8 cellular contexts compared by ENCODE assay signal in genomic region chr17:44095647-44096496, GRCh38. TPM values are rescaled to one million over a fixed set of nuclear protein-coding genes. Genes with fewer than 3 reads are reported as not detected.
DNase-seq lines count a peak whose midpoint lies in the region; ATAC-seq, FAIRE-seq and TF ChIP-seq lines count a peak whose summit lies in the region.

No MANE protein-coding gene starts in this region.

- peak; percentile 84 for FAIRE-seq in GM12878 (lab: Jason Lieb, UNC)

- ATAC-seq in GM12878 (peak; percentile 80), GM19463 (IDR thresholded peaks at IDR 0.05; ENCODE audit: unreplicated experiment) (no peak)

- peaks cover 3 to 17% of the 10 kb centered on the region in 2 experiments; a peak in 2 of 4 replicates for H3K36me3 ChIP-seq in GM12878 (ENCODE audit: control insufficient read depth in 2 of 2, insufficient read depth in 2 of 2, low read length in 1 of 2)

- H2AFZ ChIP-seq in GM12878 (ENCODE audit: control insufficient read depth, low read depth, low read length): peak overlapping the region; percentile 28; the same call in 1 of the 2 replicates

- peak; percentile 59 for DNase-seq in CD14-positive monocyte (ENCODE audit: low spot score)
- DNase-seq in HK-2 (ENCODE audit: unreplicated experiment): peak; percentile 91
- peak; percentile 98 for DNase-seq in NCI-H82 (lab: John Stamatoyannopoulos, UW)
- DNase-seq in GM12878 (ENCODE audit: low read depth, low spot score): no peak
- DNase-seq in hypothalamus (lab: John Stamatoyannopoulos, UW): peak in 35 of 51 donors; percentile 15 to 80 (median 57)
- DNase-seq in putamen (ENCODE audit: low spot score): peak; percentile 81
- DNase-seq in LoVo (ENCODE audit: low spot score): no peak

- H3K27me3 ChIP-seq in GM12878 (replicated peaks in 1 of 2; ENCODE audit: control insufficient read depth in 2 of 2, insufficient read depth in 2 of 2, low read length in 1 of 2): no peaks in the 10 kb centered on the region

- peaks cover 26 to 50% of the 10 kb centered on the region in 2 donors for H3K36me3 Mint-ChIP-seq in CD14-positive monocyte

- H3K9me3 ChIP-seq in GM12878 (replicated peaks; ENCODE audit: control insufficient read depth, insufficient read depth, low read length): no peaks in the 10 kb centered on the region; the same call in 2 of the 3 replicates

- H3K4me3 ChIP-seq in GM12878: peak overlapping the region; percentile 31; the same call in 1 of the 2 replicates

- peak overlapping the region; percentile 38; the same call in 1 of the 2 replicates for H3K9ac ChIP-seq in GM12878 (ENCODE audit: control insufficient read depth, insufficient read depth, low read length)

- peaks cover 45% of the 10 kb centered on the region for H3K4me1 Mint-ChIP-seq in CD14-positive monocyte

- H3K27me3 Mint-ChIP-seq in CD14-positive monocyte (ENCODE audit: low read depth in 3 of 3): no peaks in the 10 kb centered on the region

- BruUV-seq in GM12878 (replicated peaks; lab: Mats Ljungman, UMichigan): no TSS peak

- TF ChIP-seq RAD21 in GM12878 (IDR thresholded peaks at IDR 0.05; ENCODE audit: insufficient read depth, low read depth, low read length): no peak

- peak overlapping the region; percentile 90 to 95 (median 94) for H3K27ac Mint-ChIP-seq in CD14-positive monocyte

- SMC1A ChIA-PET in GM12878 (lab: Charles Lee; ENCODE audit: uncharacterized antibody, unreplicated experiment): no interaction called here

- no peaks in the 10 kb centered on the region for H4K20me1 ChIP-seq in GM12878 (ENCODE audit: control insufficient read depth, insufficient read depth)

- RAD21 ChIA-PET in GM12878 (lab: Charles Lee; ENCODE audit: unreplicated experiment): interaction anchor here (0.6 to 1.5 kb wide), 2 partner anchors 20 to 28 kb away, joined by 3 to 5 read pairs; partner anchors contain the start of gene HDAC5

- TF ChIP-seq CTCF in CD14-positive monocyte (IDR thresholded peaks at IDR 0.05) (no peak), GM12878 (IDR thresholded peaks at IDR 0.05 in 2 of 3, conservative IDR thresholded peaks at IDR 0.05 in 1 of 3; ENCODE audit: control insufficient read depth in 2 of 3, extremely low read depth in 1 of 3, insufficient read depth in 1 of 3, low read depth in 3 of 3, low read length in 3 of 3) (no peak)

- TF ChIP-seq EP300 in GM12878 (IDR thresholded peaks at IDR 0.05; ENCODE audit: borderline replicate concordance in 1 of 2, control insufficient read depth in 1 of 2, low read depth in 2 of 2, low read length in 2 of 2): no peak

- H3K4me3 Mint-ChIP-seq in CD14-positive monocyte: peak overlapping the region; percentile 75 to 90

- peaks cover 6% of the 10 kb centered on the region for H3K79me2 ChIP-seq in GM12878 (ENCODE audit: control insufficient read depth, insufficient read depth, low read length)

- peak overlapping the region; percentile 73 for H3K4me2 ChIP-seq in GM12878 (ENCODE audit: control insufficient read depth, insufficient read depth)

- H3K4me1 ChIP-seq in GM12878 (ENCODE audit: control insufficient read depth, insufficient read depth, low read length): peaks cover 24% of the 10 kb centered on the region

- CTCF ChIA-PET in GM12878 (lab: Yijun Ruan, JAX): interaction anchor here (0.8 to 1.5 kb wide), 3 partner anchors 12 to 28 kb away, joined by 3 to 4 read pairs (median 3); partner anchors contain the start of gene HDAC5

- H3K9me3 Mint-ChIP-seq in CD14-positive monocyte: no peaks in the 10 kb centered on the region

- 47% methylated on average over 12 of the region's 12 CpGs for WGBS in GM12878 (ENCODE audit: insufficient coverage, insufficient replicate concordance, low lambda C conversion rate, missing lambda C conversion rate)

- peak overlapping the region; percentile 67 for H3K27ac ChIP-seq in GM12878 (ENCODE audit: control insufficient read depth, insufficient read depth)

- in situ Hi-C loops in GM12878 (cut with MboI): no loop called here

- POLR2A ChIA-PET in GM12878 (lab: Charles Lee): interaction anchor here (0.7 kb wide), 2 partner anchors 15 to 24 kb away, joined by 6 to 8 read pairs; no protein-coding TSS in a partner anchor

- intact Hi-C loops in CD14-positive monocyte (cut with micrococcal nuclease): no loop called here
- intact Hi-C loops in GM12878 (cut with micrococcal nuclease; ENCODE audit: unreplicated experiment): no loop called here

- 0 out of 2 replicates have a peak, but pooled peaks have one; percentile 28 for TF ChIP-seq POLR2A in GM12878 (IDR thresholded peaks at IDR 0.05; ENCODE audit: low read depth, low read length)

RNA-seq across cellular contexts. Expression of gene G6PC3, which starts 25.3 kb away (rescaled TPM):
- polyA plus RNA-seq in CD14-positive monocyte (10 to 100 TPM; 42.4 to 46.4 TPM), GM12878 (2011; rRNA removed) (13.3 and 24.5 TPM in 2 replicates), GM12878 (2014; fragmentation: Illumina TruSeq; extraction: Trizol) (20.7 and 49.2 TPM in 2 replicates), GM12878 (2014; fragmentation: Nextera tagmentation; extraction: Ambion mirVana) (10 to 100 TPM; 13.0 to 18.2 TPM), GM12878 (2014; rRNA removed) (69.1 and 71.7 TPM in 2 replicates), GM12878 (2016; fragmentation: Nextera tagmentation; extraction: Ambion mirVana) (10 to 100 TPM; 81.6 to 93.7 TPM)
- total RNA-seq in GM12878 (2013; cell fraction: nucleolus; rRNA removed): 30.8 and 38.5 TPM in 2 replicates
- total RNA-seq in GM12878 (2014; rRNA removed) (35.8 and 36.8 TPM in 2 replicates), GM12878 (2014; rRNA removed; fragmentation: Illumina TruSeq; extraction: Trizol) (19.8 and 20.8 TPM in 2 replicates), GM12878 (2021) (49.9 and 51.8 TPM in 2 replicates)
- 16.4 TPM for polyA plus RNA-seq in GM12878 (2011; ENCODE audit: low read depth)
- 48.6 and 72.9 TPM in 2 replicates for polyA plus RNA-seq in GM12878 (2011; cell fraction: cytosol; rRNA removed)
- polyA plus RNA-seq in GM12878 (2011; cell fraction: nucleus; rRNA removed): 22.6 and 24.8 TPM in 2 replicates
- polyA plus RNA-seq in GM12878 (2012): 35.0 and 49.7 TPM in 2 replicates
- 29.5 and 57.0 TPM in 2 replicates for polyA minus RNA-seq in GM12878 (2011; rRNA and poly(A)+ RNA removed)
- 11.4 and 16.8 TPM in 2 replicates for polyA minus RNA-seq in GM12878 (2011; cell fraction: cytosol; rRNA and poly(A)+ RNA removed)
- polyA minus RNA-seq in GM12878 (2011; cell fraction: nucleus; rRNA and poly(A)+ RNA removed): 18.3 and 33.5 TPM in 2 replicates

RNA-seq across cellular contexts. Expression of gene HDAC5, which starts 27.6 kb away (rescaled TPM):
- 10 to 100 TPM; 16.1 to 24.7 TPM for polyA plus RNA-seq in CD14-positive monocyte
- 47.3 and 62.5 TPM in 2 replicates for total RNA-seq in GM12878 (2013; cell fraction: nucleolus; rRNA removed)
- total RNA-seq in GM12878 (2014; rRNA removed): 47.1 and 58.0 TPM in 2 replicates
- 17.7 and 19.7 TPM in 2 replicates for total RNA-seq in GM12878 (2014; rRNA removed; fragmentation: Illumina TruSeq; extraction: Trizol)
- 45.1 and 49.4 TPM in 2 replicates for total RNA-seq in GM12878 (2021)
- 11.4 TPM for polyA plus RNA-seq in GM12878 (2011; ENCODE audit: low read depth)
- polyA plus RNA-seq in GM12878 (2011; rRNA removed): 12.4 and 24.7 TPM in 2 replicates
- polyA plus RNA-seq in GM12878 (2011; cell fraction: cytosol; rRNA removed): 36.5 and 41.2 TPM in 2 replicates
- 58.9 and 69.3 TPM in 2 replicates for polyA plus RNA-seq in GM12878 (2011; cell fraction: nucleus; rRNA removed)
- 24.2 and 26.0 TPM in 2 replicates for polyA plus RNA-seq in GM12878 (2012)
- polyA plus RNA-seq in GM12878 (2014; fragmentation: Illumina TruSeq; extraction: Trizol): 6.6 and 19.2 TPM in 2 replicates
- polyA plus RNA-seq in GM12878 (2014; fragmentation: Nextera tagmentation; extraction: Ambion mirVana): 1 to 10 TPM; 1.1 to 2.0 TPM
- polyA plus RNA-seq in GM12878 (2014; rRNA removed): 38.9 and 39.3 TPM in 2 replicates
- 10 to 100 TPM; 30.0 to 34.8 TPM for polyA plus RNA-seq in GM12878 (2016; fragmentation: Nextera tagmentation; extraction: Ambion mirVana)
- 52.7 and 88.1 TPM in 2 replicates for polyA minus RNA-seq in GM12878 (2011; rRNA and poly(A)+ RNA removed)
- polyA minus RNA-seq in GM12878 (2011; cell fraction: cytosol; rRNA and poly(A)+ RNA removed): 29.1 and 31.3 TPM in 2 replicates
- 30.7 and 56.7 TPM in 2 replicates for polyA minus RNA-seq in GM12878 (2011; cell fraction: nucleus; rRNA and poly(A)+ RNA removed)

RNA-seq across cellular contexts. Expression of gene LSM12, which starts 29.4 kb away (rescaled TPM):
- polyA plus RNA-seq in CD14-positive monocyte (10 to 100 TPM; 64.4 to 65.8 TPM), GM12878 (2011; rRNA removed) (63.5 and 66.5 TPM in 2 replicates), GM12878 (2014; fragmentation: Illumina TruSeq; extraction: Trizol) (87.8 and 94.6 TPM in 2 replicates), GM12878 (2014; fragmentation: Nextera tagmentation; extraction: Ambion mirVana) (100 to 1,000 TPM in 1 of 2 experiments, 10 to 100 TPM in 1; 51.1 to 206 TPM), GM12878 (2014; rRNA removed) (50.6 and 57.3 TPM in 2 replicates), GM12878 (2016; fragmentation: Nextera tagmentation; extraction: Ambion mirVana) (100 to 1,000 TPM; 131 to 132 TPM)
- total RNA-seq in GM12878 (2013; cell fraction: nucleolus; rRNA removed): 15.5 and 19.4 TPM in 2 replicates
- total RNA-seq in GM12878 (2014; rRNA removed) (56.3 and 60.9 TPM in 2 replicates), GM12878 (2014; rRNA removed; fragmentation: Illumina TruSeq; extraction: Trizol) (61.4 and 66.1 TPM in 2 replicates), GM12878 (2021) (74.0 and 75.6 TPM in 2 replicates)
- polyA plus RNA-seq in GM12878 (2011; ENCODE audit: low read depth): 30.4 TPM
- polyA plus RNA-seq in GM12878 (2011; cell fraction: cytosol; rRNA removed): 56.2 and 57.3 TPM in 2 replicates
- polyA plus RNA-seq in GM12878 (2011; cell fraction: nucleus; rRNA removed): 21.2 and 23.1 TPM in 2 replicates
- polyA plus RNA-seq in GM12878 (2012): 36.7 and 44.6 TPM in 2 replicates
- polyA minus RNA-seq in GM12878 (2011; rRNA and poly(A)+ RNA removed): 75.6 and 90.0 TPM in 2 replicates
- polyA minus RNA-seq in GM12878 (2011; cell fraction: cytosol; rRNA and poly(A)+ RNA removed): 29.1 and 33.5 TPM in 2 replicates
- 9.8 and 16.6 TPM in 2 replicates for polyA minus RNA-seq in GM12878 (2011; cell fraction: nucleus; rRNA and poly(A)+ RNA removed)

RNA-seq across cellular contexts. Expression of gene HROB, which starts 45.9 kb away (rescaled TPM):
- under 1 TPM; 0.17 to 0.20 TPM for polyA plus RNA-seq in CD14-positive monocyte
- total RNA-seq in GM12878 (2013; cell fraction: nucleolus; rRNA removed): 14.8 and 15.0 TPM in 2 replicates
- 9.2 and 12.4 TPM in 2 replicates for total RNA-seq in GM12878 (2014; rRNA removed)
- 6.4 and 7.0 TPM in 2 replicates for total RNA-seq in GM12878 (2014; rRNA removed; fragmentation: Illumina TruSeq; extraction: Trizol)
- 12.3 and 14.4 TPM in 2 replicates for total RNA-seq in GM12878 (2021)
- polyA plus RNA-seq in GM12878 (2011; ENCODE audit: low read depth): 6.5 TPM
- polyA plus RNA-seq in GM12878 (2011; rRNA removed): 5.9 and 9.9 TPM in 2 replicates
- polyA plus RNA-seq in GM12878 (2011; cell fraction: cytosol; rRNA removed): 16.5 and 17.3 TPM in 2 replicates
- polyA plus RNA-seq in GM12878 (2011; cell fraction: nucleus; rRNA removed): 23.6 and 24.4 TPM in 2 replicates
- polyA plus RNA-seq in GM12878 (2012): 7.1 and 8.6 TPM in 2 replicates
- 9.4 and 9.9 TPM in 2 replicates for polyA plus RNA-seq in GM12878 (2014; fragmentation: Illumina TruSeq; extraction: Trizol)
- polyA plus RNA-seq in GM12878 (2014; fragmentation: Nextera tagmentation; extraction: Ambion mirVana): 1 to 10 TPM; 4.0 to 4.7 TPM
- 10.0 and 10.1 TPM in 2 replicates for polyA plus RNA-seq in GM12878 (2014; rRNA removed)
- polyA plus RNA-seq in GM12878 (2016; fragmentation: Nextera tagmentation; extraction: Ambion mirVana): 10 to 100 TPM; 17.6 to 20.4 TPM
- 14.3 and 25.7 TPM in 2 replicates for polyA minus RNA-seq in GM12878 (2011; rRNA and poly(A)+ RNA removed)
- 7.2 and 9.0 TPM in 2 replicates for polyA minus RNA-seq in GM12878 (2011; cell fraction: cytosol; rRNA and poly(A)+ RNA removed)
- polyA minus RNA-seq in GM12878 (2011; cell fraction: nucleus; rRNA and poly(A)+ RNA removed): 6.3 and 12.2 TPM in 2 replicates

Comparison
In these comparisons a context has a peak if more than half of its experiments do, and no peak if none do; other contexts are left out.
1. DNase-seq: peak in CD14-positive monocyte (single experiment), HK-2 (single experiment), NCI-H82 (single experiment), hypothalamus (35 of 51) and putamen (single experiment); none in GM12878 (single experiment) and LoVo (single experiment).